Comparison of ENCODE assay signal across 1 cellular context in the genomic region with DNA sequence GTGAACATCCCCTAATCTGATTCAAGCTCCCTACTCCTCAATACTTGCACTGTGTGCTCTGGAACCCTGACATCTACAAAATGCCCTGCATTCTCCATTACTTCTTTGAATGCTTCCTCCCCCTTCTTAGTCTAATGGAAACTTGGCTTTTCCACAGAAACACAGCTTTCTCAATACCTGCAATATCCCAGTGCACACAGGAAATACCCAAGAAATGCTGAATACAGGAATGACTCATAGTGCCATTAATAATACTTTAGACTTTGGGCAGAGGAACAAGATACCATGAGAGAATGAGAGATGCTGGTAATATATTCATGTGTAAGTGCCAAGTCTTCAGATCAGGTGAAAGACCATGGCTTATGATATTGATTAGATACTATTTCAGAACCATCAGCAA.
TF ChIP-seq lines count a peak whose summit lies in the region.

No MANE protein-coding gene starts in this region.

TF ChIP-seq in GM12878, 131 proteins besides CTCF, POLR2A, EP300 and RAD21:
- TF ChIP-seq ATF2 (IDR thresholded peaks at IDR 0.05; ENCODE audit: low read length) (no peak), STAT1 (conservative IDR thresholded peaks at IDR 0.05) (no peak), BACH1 (IDR thresholded peaks at IDR 0.05; ENCODE audit: borderline replicate concordance) (no peak), EZH2 (IDR thresholded peaks at IDR 0.05; ENCODE audit: borderline replicate concordance, control insufficient read depth, low read depth, low read length) (no peak), GATAD2B (conservative IDR thresholded peaks at IDR 0.05; ENCODE audit: low read depth) (no peak), MXI1 (IDR thresholded peaks at IDR 0.05; ENCODE audit: low read depth, low read length) (no peak), ATF7 (IDR thresholded peaks at IDR 0.05; ENCODE audit: low read depth) (no peak), NR2C2 (IDR thresholded peaks at IDR 0.05; ENCODE audit: borderline replicate concordance, control insufficient read depth, insufficient read length, low read depth) (no peak), CHD4 (IDR thresholded peaks at IDR 0.05) (no peak), RBBP5 (conservative IDR thresholded peaks at IDR 0.05) (no peak), SMAD1 (IDR thresholded peaks at IDR 0.05; ENCODE audit: low read depth, partially characterized antibody) (no peak), RAD51 (IDR thresholded peaks at IDR 0.05) (no peak), ZBTB11 (CRISPR knock-in tag; IDR thresholded peaks at IDR 0.05) (no peak)
- TF ChIP-seq, protein P1, sequence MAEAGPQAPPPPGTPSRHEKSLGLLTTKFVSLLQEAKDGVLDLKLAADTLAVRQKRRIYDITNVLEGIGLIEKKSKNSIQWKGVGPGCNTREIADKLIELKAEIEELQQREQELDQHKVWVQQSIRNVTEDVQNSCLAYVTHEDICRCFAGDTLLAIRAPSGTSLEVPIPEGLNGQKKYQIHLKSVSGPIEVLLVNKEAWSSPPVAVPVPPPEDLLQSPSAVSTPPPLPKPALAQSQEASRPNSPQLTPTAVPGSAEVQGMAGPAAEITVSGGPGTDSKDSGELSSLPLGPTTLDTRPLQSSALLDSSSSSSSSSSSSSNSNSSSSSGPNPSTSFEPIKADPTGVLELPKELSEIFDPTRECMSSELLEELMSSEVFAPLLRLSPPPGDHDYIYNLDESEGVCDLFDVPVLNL (IDR thresholded peaks at IDR 0.05; ENCODE audit: low read depth, low read length), result no peak
TF ChIP-seq in GM12878: peak in this region for 0.
